Comparison of ENCODE assay signal across 14 cellular contexts in the genomic region with DNA sequence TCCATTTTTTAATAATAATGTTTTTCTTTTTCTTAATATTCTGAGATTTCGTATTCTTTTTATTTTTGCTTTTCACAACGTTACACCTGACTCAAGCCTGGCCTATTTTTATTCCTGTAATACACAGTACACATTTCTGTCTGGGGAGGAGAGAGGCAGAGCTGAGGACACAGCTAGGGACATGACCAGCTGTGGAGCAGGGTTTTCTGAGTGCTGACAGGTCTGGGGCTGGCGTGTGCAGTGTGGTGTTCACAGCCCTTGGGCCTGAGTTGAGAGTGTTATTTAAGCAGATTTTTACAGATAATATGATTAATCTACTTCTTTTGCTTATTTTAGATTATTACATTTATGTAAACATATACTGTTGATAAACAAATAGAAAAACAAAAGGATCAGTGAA. TPM values are rescaled to one million over a fixed set of nuclear protein-coding genes. Genes with fewer than 3 reads are reported as not detected.
DNase-seq lines count a peak whose midpoint lies in the region; ATAC-seq and TF ChIP-seq lines count a peak whose summit lies in the region.
"Had no signal": no experiment of that assay in that cellular context is flagged by ENCODE, and none has a peak within 500 bp of the region (broad histone marks: within the 10 kb centered on the region; RNA-seq: fewer than 3 reads in every experiment).

No MANE protein-coding gene starts in this region.

- H3K4me3 Mint-ChIP-seq in endodermal cell = no peak overlapping the region
- H3K4me3 Mint-ChIP-seq: CD8-positive, alpha-beta memory T cell; IgD-negative memory B cell had no signal

- peaks cover 4 to 63% (median 51%) of the 10 kb centered on the region in 10 experiments for H3K4me1 ChIP-seq in BLaER1 treated with 17β-estradiol and CSF1 and Interleukin-3, amounts not matched to agents 10 nM and 100 nM
- H3K4me1 ChIP-seq in endodermal cell (ENCODE audit: control insufficient read depth, insufficient read depth, low read length) (peaks cover 11% of the 10 kb centered on the region), left ventricle myocardium inferior (peaks cover 58% of the 10 kb centered on the region), psoas muscle (peaks cover 9% of the 10 kb centered on the region)
- H3K4me1 ChIP-seq: BE2C had no signal

- 95% methylated on average over 3 of the region's 3 CpGs; no CpG with 5 or more reads in 1 of the 2 experiments for WGBS in endodermal cell (ENCODE audit: insufficient coverage in 1 of 2, insufficient read length in 1 of 2), 2 experiments
- 45 to 86% (median 54%) methylated on average over 3 of the region's 3 CpGs for WGBS in psoas muscle, 3 donors

- no peaks in the 10 kb centered on the region for H3K27me3 Mint-ChIP-seq in endodermal cell (ENCODE audit: insufficient read depth)
- H3K27me3 Mint-ChIP-seq: IgD-negative memory B cell had no signal

- H4K20me1 ChIP-seq in BLaER1 treated with 17β-estradiol and CSF1 and Interleukin-3, amounts not matched to agents 10 nM and 100 nM = no peaks in the 10 kb centered on the region

- peak; percentile 13 for DNase-seq in endodermal cell
- no peak for DNase-seq in left ventricle myocardium inferior
- DNase-seq in psoas muscle = peak in 1 of 2 donors; percentile 52
- DNase-seq in ACHN = no peak
- no peak for DNase-seq in medulla oblongata (ENCODE audit: extremely low spot score)
- DNase-seq in ureter (ENCODE audit: low spot score) = no peak
- DNase-seq: BE2C; CD8-positive, alpha-beta memory T cell; DMS53; GF-D8 had no signal

- H3K4me3 ChIP-seq in BLaER1 treated with 17β-estradiol and CSF1 and Interleukin-3, amounts not matched to agents 10 nM and 100 nM = no peak overlapping the region
- H3K4me3 ChIP-seq in endodermal cell (ENCODE audit: low read length) = no peak overlapping the region
- no peak overlapping the region for H3K4me3 ChIP-seq in left ventricle myocardium inferior
- no peak overlapping the region for H3K4me3 ChIP-seq in psoas muscle
- H3K4me3 ChIP-seq: HAP-1 had no signal

- H3K4me2 ChIP-seq in BLaER1 treated with 17β-estradiol and CSF1 and Interleukin-3, amounts not matched to agents 10 nM and 100 nM = peak overlapping the region in 6 of 11 experiments; percentile 41 to 77 (median 52); a peak in 7 of 22 replicates

- peaks cover 30% of the 10 kb centered on the region for H3K4me1 Mint-ChIP-seq in endodermal cell

- H3K27ac Mint-ChIP-seq in endodermal cell = no peak overlapping the region

- intact Hi-C loops in left ventricle myocardium inferior (cut with micrococcal nuclease) (no loop called here), psoas muscle (cut with DNase I) (no loop called here)

- peaks cover 47 to 96% (median 61%) of the 10 kb centered on the region in 11 experiments for H3K36me3 ChIP-seq in BLaER1 treated with 17β-estradiol and CSF1 and Interleukin-3, amounts not matched to agents 10 nM and 100 nM
- peaks cover 71% of the 10 kb centered on the region for H3K36me3 ChIP-seq in endodermal cell (ENCODE audit: control insufficient read depth, insufficient read depth, low read length)
- peaks cover 45% of the 10 kb centered on the region for H3K36me3 ChIP-seq in left ventricle myocardium inferior
- H3K36me3 ChIP-seq in psoas muscle (ENCODE audit: insufficient read depth in 1 of 2, low read depth in 1 of 2) = peaks cover 5 to 54% of the 10 kb centered on the region in 2 donors
- H3K36me3 ChIP-seq: BE2C had no signal

- in situ Hi-C loops in ACHN (cut with HindIII; ENCODE audit: low pct_ligation_motif_present, low pct_unique_long_range_greater_than_20kb, low sequenced_read_pairs) = no loop called here

- no peak overlapping the region for H3K9ac ChIP-seq in BLaER1 treated with 17β-estradiol and CSF1 and Interleukin-3, amounts not matched to agents 10 nM and 100 nM
- H3K9ac ChIP-seq in endodermal cell (ENCODE audit: extremely low read depth, low read length, poor library complexity, severe bottlenecking) = no peak overlapping the region

- H3K36me3 Mint-ChIP-seq in endodermal cell (ENCODE audit: low read depth) = peaks cover 51% of the 10 kb centered on the region

- no peaks in the 10 kb centered on the region for H3K9me3 Mint-ChIP-seq in endodermal cell
- H3K9me3 Mint-ChIP-seq: CD8-positive, alpha-beta memory T cell; IgD-negative memory B cell had no signal

- ATAC-seq in psoas muscle = peak; percentile 81 to 92 (median 83)

- TF ChIP-seq CTCF in endodermal cell (conservative IDR thresholded peaks at IDR 0.05) (no peak), left ventricle myocardium inferior (IDR thresholded peaks at IDR 0.05; ENCODE audit: borderline replicate concordance) (no peak), psoas muscle (IDR thresholded peaks at IDR 0.05) (no peak)

- no peaks in the 10 kb centered on the region for H3K9me3 ChIP-seq in BLaER1 treated with 17β-estradiol and CSF1 and Interleukin-3, amounts not matched to agents 10 nM and 100 nM (replicated peaks in 1 of 11)
- no peaks in the 10 kb centered on the region for H3K9me3 ChIP-seq in endodermal cell (ENCODE audit: control insufficient read depth, low read length)
- no peaks in the 10 kb centered on the region for H3K9me3 ChIP-seq in left ventricle myocardium inferior (replicated peaks)
- H3K9me3 ChIP-seq in psoas muscle = no peaks in the 10 kb centered on the region
- H3K9me3 ChIP-seq: BE2C, HAP-1 had no signal

- no peak overlapping the region for H3K27ac ChIP-seq in BLaER1 treated with 17β-estradiol and CSF1 and Interleukin-3, amounts not matched to agents 10 nM and 100 nM
- no peak overlapping the region for H3K27ac ChIP-seq in endodermal cell (ENCODE audit: low read depth, low read length)
- peak overlapping the region; percentile 36 for H3K27ac ChIP-seq in left ventricle myocardium inferior (replicated peaks)
- H3K27ac ChIP-seq in psoas muscle = peak overlapping the region; percentile 62

- no peaks in the 10 kb centered on the region for H3K27me3 ChIP-seq in BLaER1 treated with 17β-estradiol and CSF1 and Interleukin-3, amounts not matched to agents 10 nM and 100 nM
- H3K27me3 ChIP-seq in endodermal cell (ENCODE audit: control insufficient read depth, insufficient read depth, low read length, poor library complexity, severe bottlenecking) (no peaks in the 10 kb centered on the region), left ventricle myocardium inferior (ENCODE audit: low read depth) (no peaks in the 10 kb centered on the region), psoas muscle (ENCODE audit: insufficient read depth in 3 of 3, low read length in 2 of 3) (no peaks in the 10 kb centered on the region)
- H3K27me3 ChIP-seq: BE2C had no signal

RNA-seq across cellular contexts. Expression of gene ZAP70, which starts 55.9 kb away (rescaled TPM):
- total RNA-seq in endodermal cell (10 to 100 TPM in 1 of 2 donors, 1 to 10 TPM in 1; 8.3 to 10.4 TPM), left ventricle myocardium inferior (0.55 TPM), psoas muscle (1 to 10 TPM in 1 of 4 donors, under 1 TPM in 3; 0.48 to 1.2 (median 0.84) TPM), ureter (5.2 TPM)
- polyA plus RNA-seq in endodermal cell (2013, experiment 1 of 2) = 1.8 TPM
- 3.1 TPM for polyA plus RNA-seq in endodermal cell (2013, experiment 2 of 2)
- polyA plus RNA-seq in psoas muscle = under 1 TPM; 0.40 to 0.94 (median 0.42) TPM
- total RNA-seq: H1 had no signal

Comparison
In these comparisons a context has a peak if more than half of its experiments do, and no peak if none do; other contexts are left out.
1. H3K27ac ChIP-seq: peak in left ventricle myocardium inferior (single experiment) and psoas muscle (single experiment); none in BLaER1 treated with 17β-estradiol and CSF1 and Interleukin-3, amounts not matched to agents 10 nM and 100 nM (0 of 11) and endodermal cell (single experiment).